Comparison of ENCODE assay signal across 8 cellular contexts in genomic region chr15:99925661-99926461, GRCh38.
DNase-seq lines count a peak whose midpoint lies in the region; ATAC-seq and TF ChIP-seq lines count a peak whose summit lies in the region.

No MANE protein-coding gene starts in this region.

- no peak overlapping the region for H3K27ac Mint-ChIP-seq in endodermal cell
- H3K27ac Mint-ChIP-seq in naive thymus-derived CD4-positive, alpha-beta T cell: peak overlapping the region; percentile 83 to 98 (median 92)

- CTCF ChIA-PET in naive thymus-derived CD4-positive, alpha-beta T cell (lab: Charles Lee): interaction anchor here (0.8 to 1.5 kb wide), 2 partner anchors 413 to 1716 kb away, joined by 3 to 7 read pairs; no protein-coding TSS in a partner anchor

- peaks cover 67% of the 10 kb centered on the region for H3K27me3 Mint-ChIP-seq in endodermal cell (ENCODE audit: insufficient read depth)
- peaks cover 0 to 44% (median 9%) of the 10 kb centered on the region in 5 donors for H3K27me3 Mint-ChIP-seq in naive thymus-derived CD4-positive, alpha-beta T cell

- H3K9ac ChIP-seq in endodermal cell (ENCODE audit: extremely low read depth, low read length, poor library complexity, severe bottlenecking): no peak overlapping the region

- intact Hi-C loops in naive thymus-derived CD4-positive, alpha-beta T cell (cut with micrococcal nuclease): loop anchor here (2.0 to 10.0 kb wide), 9 partner anchors 114 to 1961 kb away; partner anchors contain the start of genes ARRDC4 (in 2 of the 2), LRRC28 (in 2 of the 2), CHSY1 (in 1 of the 2) and LYSMD4 (in 1 of the 2)

- in situ Hi-C loops in GM13977 (cut with MboI; ENCODE audit: low pct_unique_long_range_greater_than_20kb, low sequenced_read_pairs, unreplicated experiment): no loop called here

- H3K4me3 ChIP-seq in NB4 (ENCODE audit: low read depth, low read length) (no peak overlapping the region), endodermal cell (ENCODE audit: low read length) (no peak overlapping the region)
- peak overlapping the region; percentile 44 for H3K4me3 ChIP-seq in naive thymus-derived CD4-positive, alpha-beta T cell (ENCODE audit: low read length)

- H3K9me3 ChIP-seq in endodermal cell (ENCODE audit: control insufficient read depth, low read length): no peaks in the 10 kb centered on the region
- no peaks in the 10 kb centered on the region for H3K9me3 ChIP-seq in naive thymus-derived CD4-positive, alpha-beta T cell (ENCODE audit: control insufficient read depth in 2 of 3, low read length in 3 of 3)

- H3K4me3 Mint-ChIP-seq in endodermal cell: peak overlapping the region; percentile 70
- H3K4me3 Mint-ChIP-seq in naive thymus-derived CD4-positive, alpha-beta T cell: peak overlapping the region; percentile 72 to 89 (median 88)

- TF ChIP-seq CTCF in GM13977 (IDR thresholded peaks at IDR 0.05; ENCODE audit: extremely low read depth, insufficient read depth, missing control alignments) (no peak), NB4 (IDR thresholded peaks at IDR 0.05; ENCODE audit: low read depth, low read length) (no peak), endodermal cell (conservative IDR thresholded peaks at IDR 0.05) (no peak)

- no peaks in the 10 kb centered on the region for H3K4me1 ChIP-seq in endodermal cell (ENCODE audit: control insufficient read depth, insufficient read depth, low read length)
- H3K4me1 ChIP-seq in naive thymus-derived CD4-positive, alpha-beta T cell (ENCODE audit: control insufficient read depth in 2 of 2, insufficient read depth in 2 of 2, low read length in 2 of 2): peaks cover 12 to 17% of the 10 kb centered on the region in 2 donors

- H3K9me3 Mint-ChIP-seq in endodermal cell: peaks cover 6% of the 10 kb centered on the region
- H3K9me3 Mint-ChIP-seq in naive thymus-derived CD4-positive, alpha-beta T cell: peaks cover 0 to 5% (median 0%) of the 10 kb centered on the region in 11 donors

- TF ChIP-seq POLR2A in NB4 (IDR thresholded peaks at IDR 0.05; ENCODE audit: extremely low read depth, insufficient read length): no peak

- POLR2A ChIA-PET in naive thymus-derived CD4-positive, alpha-beta T cell (lab: Charles Lee): interaction anchor here (0.6 to 1.8 kb wide), 11 partner anchors 13 to 1274 kb away, joined by 3 to 8 read pairs (median 3); partner anchors contain the start of genes ASB7, LINS1 and LYSMD4

- ATAC-seq in naive thymus-derived CD4-positive, alpha-beta T cell: peak; percentile 83
- ATAC-seq in GM19035 (IDR thresholded peaks at IDR 0.05; ENCODE audit: unreplicated experiment): no peak

- no peaks in the 10 kb centered on the region for H3K36me3 Mint-ChIP-seq in endodermal cell (ENCODE audit: low read depth)
- no peaks in the 10 kb centered on the region for H3K36me3 Mint-ChIP-seq in naive thymus-derived CD4-positive, alpha-beta T cell

- no peaks in the 10 kb centered on the region for H3K36me3 ChIP-seq in endodermal cell (ENCODE audit: control insufficient read depth, insufficient read depth, low read length)
- no peaks in the 10 kb centered on the region for H3K36me3 ChIP-seq in naive thymus-derived CD4-positive, alpha-beta T cell (ENCODE audit: control insufficient read depth in 2 of 3, insufficient read depth in 3 of 3, low read length in 3 of 3)

- DNase-seq in GM13977 (ENCODE audit: low spot score) (peak; percentile 66), NB4 (ENCODE audit: low read depth) (peak; percentile 31), endodermal cell (peak; percentile 82), AG08396 (ENCODE audit: low spot score) (no peak)
- DNase-seq in activated CD8-positive, alpha-beta memory T cell treated with anti-CD3 and anti-CD28 coated beads for 48 hours (ENCODE audit: low read depth in 2 of 3, low spot score in 2 of 3): peak; percentile 12 to 33 (median 29)
- DNase-seq in naive thymus-derived CD4-positive, alpha-beta T cell: peak; percentile 48 to 80 (median 71)
- DNase-seq in stimulated activated CD8-positive, alpha-beta memory T cell treated with anti-CD3 and anti-CD28 coated beads, Interleukin-7, amount 100 ng/mL, for 48 hours (ENCODE audit: extremely low read depth in 1 of 2, low read depth in 1 of 2): peak; percentile 34 to 57

- H3K27ac ChIP-seq in endodermal cell (ENCODE audit: low read depth, low read length): no peak overlapping the region
- peak overlapping the region; percentile 67 for H3K27ac ChIP-seq in naive thymus-derived CD4-positive, alpha-beta T cell (ENCODE audit: low read depth, low read length)

- H3K27me3 ChIP-seq in endodermal cell (ENCODE audit: control insufficient read depth, insufficient read depth, low read length, poor library complexity, severe bottlenecking): peaks cover 39% of the 10 kb centered on the region
- H3K27me3 ChIP-seq in naive thymus-derived CD4-positive, alpha-beta T cell (ENCODE audit: control insufficient read depth in 2 of 2, insufficient read depth in 2 of 2, low read length in 2 of 2): no peaks in the 10 kb centered on the region

- peaks cover 11% of the 10 kb centered on the region for H3K4me1 Mint-ChIP-seq in endodermal cell
- H3K4me1 Mint-ChIP-seq in naive thymus-derived CD4-positive, alpha-beta T cell: peaks cover 13 to 28% (median 19%) of the 10 kb centered on the region in 7 donors

- WGBS in endodermal cell (ENCODE audit: insufficient coverage in 1 of 2, insufficient read length in 1 of 2), 2 experiments: 26 to 69% methylated on average over 8 to 26 of the region's 33 CpGs
